Comparison of ENCODE assay signal across 11 cellular contexts in genomic region chr16:12090162-12090552, GRCh38.
DNase-seq lines count a peak whose midpoint lies in the region; ATAC-seq, FAIRE-seq and TF ChIP-seq lines count a peak whose summit lies in the region.
"Had no signal": no experiment of that assay in that cellular context is flagged by ENCODE, and none has a peak within 500 bp of the region (broad histone marks: within the 10 kb centered on the region; RNA-seq: fewer than 3 reads in every experiment).

No MANE protein-coding gene starts in this region.

- TF ChIP-seq EP300 in gastroesophageal sphincter (IDR thresholded peaks at IDR 0.05), result no peak

- peaks cover 43% of the 10 kb centered on the region for H3K27me3 Mint-ChIP-seq in WTC11 (ENCODE audit: low read depth)
- H3K27me3 Mint-ChIP-seq in progenitor cell of endocrine pancreas, result peaks cover 3% of the 10 kb centered on the region

- H3K4me1 Mint-ChIP-seq in WTC11 (peaks cover 58% of the 10 kb centered on the region), progenitor cell of endocrine pancreas (ENCODE audit: low read depth) (peaks cover 19% of the 10 kb centered on the region)

- TF ChIP-seq CTCF in WTC11 (IDR thresholded peaks at IDR 0.05), result no peak
- TF ChIP-seq CTCF in gastroesophageal sphincter (IDR thresholded peaks at IDR 0.05), result no peak
- TF ChIP-seq CTCF in progenitor cell of endocrine pancreas (IDR thresholded peaks at IDR 0.05; ENCODE audit: unreplicated experiment), result no peak

- ATAC-seq in GM21390 (IDR thresholded peaks at IDR 0.05; ENCODE audit: unreplicated experiment), result peak; percentile 4
- peak; percentile 29 for ATAC-seq in WTC11
- ATAC-seq in gastroesophageal sphincter, result peak; percentile 29
- no peak for ATAC-seq in HG03097 (IDR thresholded peaks at IDR 0.05; ENCODE audit: low FRiP score, unreplicated experiment)
- ATAC-seq in GM19023 (IDR thresholded peaks at IDR 0.05; ENCODE audit: unreplicated experiment), result no peak

- no peaks in the 10 kb centered on the region for H3K27me3 ChIP-seq in gastroesophageal sphincter

- 60% methylated on average over 1 of the region's 14 CpGs; no CpG with 5 or more reads in 1 of the 2 donors for WGBS in gastroesophageal sphincter (ENCODE audit: low coverage in 1 of 2), 2 donors

- TF ChIP-seq POLR2A in gastroesophageal sphincter (IDR thresholded peaks at IDR 0.05), result no peak

- no peaks in the 10 kb centered on the region for H3K36me3 Mint-ChIP-seq in WTC11
- no peaks in the 10 kb centered on the region for H3K36me3 Mint-ChIP-seq in progenitor cell of endocrine pancreas (ENCODE audit: insufficient read depth)

- H3K36me3 ChIP-seq in gastroesophageal sphincter, result no peaks in the 10 kb centered on the region

- no peak for FAIRE-seq in urothelium cell line (lab: Jason Lieb, UNC)

- no peak overlapping the region for H3K27ac Mint-ChIP-seq in WTC11
- peak overlapping the region; percentile 3 for H3K27ac Mint-ChIP-seq in progenitor cell of endocrine pancreas

- H3K9me3 ChIP-seq in gastroesophageal sphincter, result no peaks in the 10 kb centered on the region

- peak overlapping the region in 1 of 4 donors; percentile 38 for H3K27ac ChIP-seq in gastroesophageal sphincter

- H3K9me3 Mint-ChIP-seq in WTC11 (no peaks in the 10 kb centered on the region), progenitor cell of endocrine pancreas (ENCODE audit: low read depth) (no peaks in the 10 kb centered on the region)
- H3K9me3 Mint-ChIP-seq: activated T-helper 2 cell treated with anti-CD3 and anti-CD28 coated beads, Interferon-gamma antibody, Interleukin-2, Interleukin-4, amounts not matched to agents 10 μg/mL and 5 μg/mL and 100 μg/mL, durations not matched to agents 14 hours and 24 hours and 36 hours had no signal

- CTCF ChIA-PET in WTC11 (lab: Charles Lee), result interaction anchor here (0.8 to 1.5 kb wide), 4 partner anchors 22 to 181 kb away, joined by 3 to 7 read pairs (median 4); no protein-coding TSS in a partner anchor

- H3K4me1 ChIP-seq in gastroesophageal sphincter, result peaks cover 0 to 44% (median 7%) of the 10 kb centered on the region in 3 donors

- DNase-seq in WTC11 (ENCODE audit: low spot score) (peak; percentile 30), progenitor cell of endocrine pancreas (ENCODE audit: low spot score, unreplicated experiment) (no peak), DMS114 treated with DMSO at 0.1 percent for 48 hours (lab: John Stamatoyannopoulos, UW; ENCODE audit: unreplicated experiment) (no peak), urothelium cell line (ENCODE audit: low spot score) (no peak)
- DNase-seq: NCI-H2227 treated with DMSO at 0.1 percent for 48 hours, SW 1271 had no signal

- H3K4me3 Mint-ChIP-seq in WTC11 (peak overlapping the region; percentile 56), progenitor cell of endocrine pancreas (ENCODE audit: low read depth) (peak overlapping the region; percentile 58)

- POLR2A ChIA-PET in WTC11 (lab: Charles Lee), result no interaction called here

- peak overlapping the region in 1 of 2 donors; percentile 30 for H3K4me3 ChIP-seq in gastroesophageal sphincter

TF ChIP-seq in WTC11, 78 proteins besides CTCF, POLR2A, EP300 and RAD21:
- TF ChIP-seq MAX (CRISPR knock-in tag; IDR thresholded peaks at IDR 0.05) (no peak), ZNF263 (CRISPR knock-in tag; IDR thresholded peaks at IDR 0.05; ENCODE audit: low read depth) (no peak), AFF4 (CRISPR knock-in tag; IDR thresholded peaks at IDR 0.05; ENCODE audit: borderline replicate concordance) (no peak), HMGA2 (CRISPR knock-in tag; IDR thresholded peaks at IDR 0.05) (no peak), NR2C2 (CRISPR knock-in tag; IDR thresholded peaks at IDR 0.05) (peak; percentile 62; the same call in 1 of the 2 replicates), ZNF121 (CRISPR knock-in tag; IDR thresholded peaks at IDR 0.05) (no peak)
- TF ChIP-seq, protein P1, sequence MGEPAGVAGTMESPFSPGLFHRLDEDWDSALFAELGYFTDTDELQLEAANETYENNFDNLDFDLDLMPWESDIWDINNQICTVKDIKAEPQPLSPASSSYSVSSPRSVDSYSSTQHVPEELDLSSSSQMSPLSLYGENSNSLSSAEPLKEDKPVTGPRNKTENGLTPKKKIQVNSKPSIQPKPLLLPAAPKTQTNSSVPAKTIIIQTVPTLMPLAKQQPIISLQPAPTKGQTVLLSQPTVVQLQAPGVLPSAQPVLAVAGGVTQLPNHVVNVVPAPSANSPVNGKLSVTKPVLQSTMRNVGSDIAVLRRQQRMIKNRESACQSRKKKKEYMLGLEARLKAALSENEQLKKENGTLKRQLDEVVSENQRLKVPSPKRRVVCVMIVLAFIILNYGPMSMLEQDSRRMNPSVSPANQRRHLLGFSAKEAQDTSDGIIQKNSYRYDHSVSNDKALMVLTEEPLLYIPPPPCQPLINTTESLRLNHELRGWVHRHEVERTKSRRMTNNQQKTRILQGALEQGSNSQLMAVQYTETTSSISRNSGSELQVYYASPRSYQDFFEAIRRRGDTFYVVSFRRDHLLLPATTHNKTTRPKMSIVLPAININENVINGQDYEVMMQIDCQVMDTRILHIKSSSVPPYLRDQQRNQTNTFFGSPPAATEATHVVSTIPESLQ (CRISPR knock-in tag; IDR thresholded peaks at IDR 0.05), result no peak
- TF ChIP-seq, protein P2, sequence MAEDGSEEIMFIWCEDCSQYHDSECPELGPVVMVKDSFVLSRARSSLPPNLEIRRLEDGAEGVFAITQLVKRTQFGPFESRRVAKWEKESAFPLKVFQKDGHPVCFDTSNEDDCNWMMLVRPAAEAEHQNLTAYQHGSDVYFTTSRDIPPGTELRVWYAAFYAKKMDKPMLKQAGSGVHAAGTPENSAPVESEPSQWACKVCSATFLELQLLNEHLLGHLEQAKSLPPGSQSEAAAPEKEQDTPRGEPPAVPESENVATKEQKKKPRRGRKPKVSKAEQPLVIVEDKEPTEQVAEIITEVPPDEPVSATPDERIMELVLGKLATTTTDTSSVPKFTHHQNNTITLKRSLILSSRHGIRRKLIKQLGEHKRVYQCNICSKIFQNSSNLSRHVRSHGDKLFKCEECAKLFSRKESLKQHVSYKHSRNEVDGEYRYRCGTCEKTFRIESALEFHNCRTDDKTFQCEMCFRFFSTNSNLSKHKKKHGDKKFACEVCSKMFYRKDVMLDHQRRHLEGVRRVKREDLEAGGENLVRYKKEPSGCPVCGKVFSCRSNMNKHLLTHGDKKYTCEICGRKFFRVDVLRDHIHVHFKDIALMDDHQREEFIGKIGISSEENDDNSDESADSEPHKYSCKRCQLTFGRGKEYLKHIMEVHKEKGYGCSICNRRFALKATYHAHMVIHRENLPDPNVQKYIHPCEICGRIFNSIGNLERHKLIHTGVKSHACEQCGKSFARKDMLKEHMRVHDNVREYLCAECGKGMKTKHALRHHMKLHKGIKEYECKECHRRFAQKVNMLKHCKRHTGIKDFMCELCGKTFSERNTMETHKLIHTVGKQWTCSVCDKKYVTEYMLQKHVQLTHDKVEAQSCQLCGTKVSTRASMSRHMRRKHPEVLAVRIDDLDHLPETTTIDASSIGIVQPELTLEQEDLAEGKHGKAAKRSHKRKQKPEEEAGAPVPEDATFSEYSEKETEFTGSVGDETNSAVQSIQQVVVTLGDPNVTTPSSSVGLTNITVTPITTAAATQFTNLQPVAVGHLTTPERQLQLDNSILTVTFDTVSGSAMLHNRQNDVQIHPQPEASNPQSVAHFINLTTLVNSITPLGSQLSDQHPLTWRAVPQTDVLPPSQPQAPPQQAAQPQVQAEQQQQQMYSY (CRISPR knock-in tag; IDR thresholded peaks at IDR 0.05), result no peak

Comparison
In these comparisons a context has a peak if more than half of its experiments do, and no peak if none do; other contexts are left out.
1. ATAC-seq: peak in GM21390 (single experiment), WTC11 (single experiment) and gastroesophageal sphincter (single experiment); none in HG03097 (single experiment) and GM19023 (single experiment).